14 cellular contexts compared by ENCODE assay signal in the genomic region with DNA sequence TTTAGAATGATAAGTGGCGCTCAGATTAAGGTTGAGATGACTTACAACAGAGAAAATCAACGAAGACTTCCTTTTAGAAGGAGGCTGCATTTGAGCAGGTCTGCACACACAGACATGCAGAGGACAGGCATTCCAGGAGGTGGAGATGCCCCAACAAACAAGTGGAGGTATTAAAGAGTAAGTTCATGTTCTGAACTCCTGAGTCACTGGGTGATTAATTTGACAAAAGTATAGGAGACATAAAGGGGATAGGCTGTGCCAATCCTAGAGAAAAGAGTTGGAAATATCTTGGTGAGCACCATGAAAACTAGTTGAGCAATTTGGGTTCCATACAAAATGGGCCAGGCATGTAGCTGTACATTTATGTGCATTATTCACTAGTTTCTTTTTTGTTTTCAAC.
"Had no signal": no experiment of that assay in that cellular context is flagged by ENCODE, and none has a peak within 500 bp of the region (broad histone marks: within the 10 kb centered on the region; RNA-seq: fewer than 3 reads in every experiment).

No MANE protein-coding gene starts in this region.

- H3K27ac ChIP-seq: colonic mucosa, lower lobe of right lung, right atrium auricular region, transverse colon had no signal

- DNase-seq: activated CD4-positive, CD25-positive, alpha-beta regulatory T cell treated with anti-CD3 and anti-CD28 coated beads, Interleukin-2, amount 50 U/mL, for 72 hours; activated gamma-delta T cell; activated T-cell treated with anti-CD3 and anti-CD28 coated beads, Interleukin-2, amount 50 U/mL, for 1 hour; caudate nucleus; colonic mucosa; effector CD4-positive, alpha-beta T cell; left cardiac atrium; lower lobe of right lung; midbrain; SIG-M5; T-helper 9 cell; transverse colon had no signal

- H3K9me3 ChIP-seq: colonic mucosa, lower lobe of right lung, right atrium auricular region, transverse colon had no signal

- H3K27me3 ChIP-seq: colonic mucosa, right atrium auricular region, transverse colon had no signal

- H3K4me1 ChIP-seq: colonic mucosa, transverse colon had no signal

- H3K36me3 ChIP-seq: colonic mucosa, lower lobe of right lung, right atrium auricular region, transverse colon had no signal

- H3K4me3 ChIP-seq: colonic mucosa, lower lobe of right lung, right atrium auricular region, skin epidermis, transverse colon had no signal

- ATAC-seq: left cardiac atrium, lower lobe of right lung had no signal
